Comparison of ENCODE assay signal across 21 cellular contexts in genomic region chr2:31606511-31606910, GRCh38. TPM values are rescaled to one million over a fixed set of nuclear protein-coding genes. Genes with fewer than 3 reads are reported as not detected.
"Had no signal": no experiment of that assay in that cellular context is flagged by ENCODE, and none has a peak within 500 bp of the region (broad histone marks: within the 10 kb centered on the region; RNA-seq: fewer than 3 reads in every experiment).

No MANE protein-coding gene starts in this region.

- H3K9me3 ChIP-seq: thyroid gland had no signal

- H3K4me1 ChIP-seq: gastrocnemius medialis, left ventricle myocardium inferior, thyroid gland had no signal

- H3K36me3 ChIP-seq: gastrocnemius medialis, left ventricle myocardium inferior, thyroid gland had no signal

- ATAC-seq: activated CD4-positive, alpha-beta T cell treated with anti-CD3 and anti-CD28 coated beads for 36 hours; activated CD8-positive, alpha-beta memory T cell treated with anti-CD3 and anti-CD28 coated beads, Interleukin-2, amount 10 ng/mL, durations not matched to agents 7 days and 5 days; activated T-helper 17 cell treated with anti-CD3 and anti-CD28 coated beads, Interleukin-2, amount 50 U/mL, for 72 hours; gastrocnemius medialis; T-helper 17 cell; WTC11 had no signal

- H3K4me3 ChIP-seq: gastrocnemius medialis, left ventricle myocardium inferior, thyroid gland had no signal

- FAIRE-seq: endothelial cell of umbilical vein had no signal

- H3K27ac ChIP-seq: gastrocnemius medialis, left ventricle myocardium inferior, thyroid gland had no signal

- DNase-seq: activated CD4-positive, alpha-beta memory T cell treated with anti-CD3 and anti-CD28 coated beads for 36 hours; activated CD4-positive, alpha-beta T cell treated with anti-CD3 and anti-CD28 coated beads for 36 hours; activated CD8-positive, alpha-beta memory T cell treated with anti-CD3 and anti-CD28 coated beads, Interleukin-2, amount 10 ng/mL, durations not matched to agents 7 days and 5 days; activated naive CD4-positive, alpha-beta T cell; activated naive CD8-positive, alpha-beta T cell treated with anti-CD3 and anti-CD28 coated beads for 36 hours; amniotic stem cell; dermis blood vessel endothelial cell; effector memory CD4-positive, alpha-beta T cell; gastrocnemius medialis; head of caudate nucleus; left ventricle myocardium inferior; stimulated activated CD4-positive, alpha-beta T cell treated with anti-CD3 and anti-CD28 coated beads, Interleukin-2, amount 100 ng/mL, for 24 hours; stimulated activated naive CD4-positive, alpha-beta T cell treated with Interleukin-2 at 50 U/mL for 16 hours; T-helper 17 cell; thyroid gland had no signal

- H3K27me3 ChIP-seq: gastrocnemius medialis, thyroid gland had no signal

RNA-seq across cellular contexts. Expression of gene SRD5A2, which starts 25.8 kb away (rescaled TPM):
- total RNA-seq: activated CD4-positive, alpha-beta memory T cell treated with anti-CD3 and anti-CD28 coated beads for 36 hours; activated CD4-positive, alpha-beta T cell treated with anti-CD3 and anti-CD28 coated beads for 36 hours; activated CD8-positive, alpha-beta memory T cell treated with anti-CD3 and anti-CD28 coated beads, Interleukin-2, amount 10 ng/mL, durations not matched to agents 7 days and 5 days; activated naive CD8-positive, alpha-beta T cell treated with anti-CD3 and anti-CD28 coated beads for 36 hours; activated T-helper 17 cell treated with anti-CD3 and anti-CD28 coated beads, Interleukin-2, amount 50 U/mL, for 72 hours; cardiac septum; dermis blood vessel endothelial cell; endothelial cell of umbilical vein; left ventricle myocardium inferior; mononuclear cell; omental fat pad; T-helper 17 cell had no signal
- polyA plus RNA-seq: endothelial cell of umbilical vein had no signal
